ENCODE assay signal across 9 cellular contexts in genomic region chr20:62707981-62708521, GRCh38. TPM values are rescaled to one million over a fixed set of nuclear protein-coding genes. Genes with fewer than 3 reads are reported as not detected.
DNase-seq lines count a peak whose midpoint lies in the region; TF ChIP-seq lines count a peak whose summit lies in the region.
"Had no signal": no experiment of that assay in that cellular context is flagged by ENCODE, and none has a peak within 500 bp of the region (broad histone marks: within the 10 kb centered on the region; RNA-seq: fewer than 3 reads in every experiment).

No MANE protein-coding gene starts in this region.

- H3K4me1 ChIP-seq in neuronal stem cell (ENCODE audit: control insufficient read depth in 2 of 2, insufficient read depth in 1 of 2, low read depth in 1 of 2, low read length in 2 of 2) = peaks cover 0 to 7% of the 10 kb centered on the region in 2 donors
- peaks cover 8% of the 10 kb centered on the region for H3K4me1 ChIP-seq in vagina

- no peak overlapping the region for H2BK120ac ChIP-seq in neuronal stem cell (ENCODE audit: low read depth, low read length)

- H3K27me3 ChIP-seq in neuronal stem cell (ENCODE audit: control insufficient read depth in 3 of 3, insufficient read depth in 3 of 3, low read depth in 1 of 3, low read length in 3 of 3) (peaks cover 18 to 94% (median 37%) of the 10 kb centered on the region in 3 experiments), vagina (peaks cover 24% of the 10 kb centered on the region)

- TF ChIP-seq CTCF in GM12865 (IDR thresholded peaks at IDR 0.05; ENCODE audit: insufficient read depth, low read depth, low read length, missing control alignments) = peak; percentile 34
- TF ChIP-seq CTCF in NB4 (IDR thresholded peaks at IDR 0.05; ENCODE audit: low read depth, low read length) = peak; percentile 42
- peak; percentile 42 for TF ChIP-seq CTCF in astrocyte of the cerebellum (IDR thresholded peaks at IDR 0.05; ENCODE audit: low read depth, low read length, missing control alignments)
- no peak for TF ChIP-seq CTCF in GM13976 (IDR thresholded peaks at IDR 0.05; ENCODE audit: borderline replicate concordance, control extremely low read depth, extremely low read depth, insufficient read depth, missing control alignments)
- no peak for TF ChIP-seq CTCF in vagina (IDR thresholded peaks at IDR 0.05)

- in situ Hi-C loops in astrocyte of the cerebellum (cut with HindIII; ENCODE audit: low sequenced_read_pairs) (loop anchor here (5.0 kb wide), 1 partner anchor 41 kb away; no protein-coding TSS in a partner anchor), GM13976 (cut with MboI; ENCODE audit: low sequenced_read_pairs, unreplicated experiment) (no loop called here)

- no peak overlapping the region for H4K8ac ChIP-seq in neuronal stem cell (ENCODE audit: low read depth, low read length)

- peak overlapping the region; percentile 73 for H3K4me2 ChIP-seq in neuronal stem cell (ENCODE audit: insufficient read depth, low read length, poor library complexity, severe bottlenecking)

- H3K27ac ChIP-seq in neuronal stem cell (replicated peaks; ENCODE audit: low read length) (no peak overlapping the region), vagina (no peak overlapping the region)

- peak overlapping the region; percentile 92 for H3K18ac ChIP-seq in neuronal stem cell (ENCODE audit: low read length)

- H2BK15ac ChIP-seq in neuronal stem cell (ENCODE audit: low read length) = no peak overlapping the region

- no peaks in the 10 kb centered on the region for H3K79me1 ChIP-seq in neuronal stem cell (ENCODE audit: low read depth, low read length)

- no peak overlapping the region for H3K4me3 ChIP-seq in GM12865 (ENCODE audit: low read depth, low read length)
- peak overlapping the region; percentile 34 for H3K4me3 ChIP-seq in NB4 (ENCODE audit: low read depth, low read length)
- H3K4me3 ChIP-seq in astrocyte of the cerebellum (ENCODE audit: low read depth, low read length) = no peak overlapping the region
- peak overlapping the region in 1 of 2 donors; percentile 2 for H3K4me3 ChIP-seq in neuronal stem cell (ENCODE audit: low read length in 2 of 2)
- H3K4me3 ChIP-seq in vagina = no peak overlapping the region

- H3K36me3 ChIP-seq in neuronal stem cell (replicated peaks in 1 of 2; ENCODE audit: control insufficient read depth in 2 of 2, insufficient read depth in 2 of 2, low read length in 2 of 2) = no peaks in the 10 kb centered on the region
- H3K36me3 ChIP-seq in vagina = no peaks in the 10 kb centered on the region

- no peak overlapping the region for H2BK5ac ChIP-seq in neuronal stem cell (ENCODE audit: low read length)

- intact Hi-C loops in posterior vena cava (cut with DNase I) = no loop called here
- intact Hi-C loops in vagina (cut with DNase I) = no loop called here

- no peak overlapping the region for H3K9ac ChIP-seq in neuronal stem cell (ENCODE audit: low read depth, low read length, poor library complexity)

- H2AK5ac ChIP-seq in neuronal stem cell (ENCODE audit: low read depth, low read length) = peak overlapping the region; percentile 69

- peak overlapping the region; percentile 94 for H3K23ac ChIP-seq in neuronal stem cell (ENCODE audit: low read depth, low read length, poor library complexity)

- peaks cover 0 to 8% of the 10 kb centered on the region in 2 donors for H3K9me3 ChIP-seq in neuronal stem cell (replicated peaks in 1 of 2; ENCODE audit: control insufficient read depth in 2 of 2, insufficient read depth in 1 of 2, low read depth in 1 of 2, low read length in 2 of 2)
- H3K9me3 ChIP-seq in vagina = no peaks in the 10 kb centered on the region

- no peak overlapping the region for H2BK12ac ChIP-seq in neuronal stem cell (ENCODE audit: low read length)

- TF ChIP-seq POLR2A in NB4 (IDR thresholded peaks at IDR 0.05; ENCODE audit: extremely low read depth, insufficient read length) = no peak
- no peak for TF ChIP-seq POLR2A in vagina (IDR thresholded peaks at IDR 0.05)

- WGBS in neuronal stem cell (ENCODE audit: extremely low coverage in 2 of 2, insufficient read length in 2 of 2, insufficient replicate concordance in 1 of 2), 2 donors = no CpG with 5 or more reads among the region's 19 CpGs

- H3K14ac ChIP-seq in neuronal stem cell (ENCODE audit: low read length) = no peak overlapping the region

- H3K4ac ChIP-seq in neuronal stem cell (ENCODE audit: low read length) = no peak overlapping the region

- H2AFZ ChIP-seq in neuronal stem cell (ENCODE audit: low read length) = no peak overlapping the region

- H4K91ac ChIP-seq in neuronal stem cell (ENCODE audit: low read depth, low read length, poor library complexity) = no peak overlapping the region

- DNase-seq in GM12865 (ENCODE audit: low read depth) (peak; percentile 19), NB4 (ENCODE audit: low read depth) (peak; percentile 79), astrocyte of the cerebellum (ENCODE audit: low read depth) (no peak), neuronal stem cell (ENCODE audit: low spot score) (no peak), GM13976 (ENCODE audit: low spot score) (no peak), posterior vena cava (ENCODE audit: low spot score) (no peak), KG1 (lab: John Stamatoyannopoulos, UW) (no peak), vagina (ENCODE audit: extremely low spot score in 2 of 2) (no peak)

RNA-seq across cellular contexts. Expression of gene NTSR1, which starts 0.6 kb away (rescaled TPM):
- polyA plus RNA-seq in neuronal stem cell (2013, experiment 1 of 2) = 0.28 TPM
- polyA plus RNA-seq in neuronal stem cell (2013, experiment 2 of 2) = 0.21 TPM
- total RNA-seq in posterior vena cava (under 1 TPM in 1 of 2 donors, not detected in 1; 0.14 TPM), vagina (0.49 TPM)
- total RNA-seq: myocyte had no signal

Comparison
In these comparisons a context has a peak if more than half of its experiments do, and no peak if none do; other contexts are left out.
1. DNase-seq: peak in GM12865 (single experiment) and NB4 (single experiment); none in astrocyte of the cerebellum (single experiment), neuronal stem cell (single experiment), GM13976 (single experiment), posterior vena cava (single experiment), KG1 (single experiment) and vagina (0 of 2).
2. CTCF ChIP-seq: peak in GM12865 (single experiment), NB4 (single experiment) and astrocyte of the cerebellum (single experiment); none in GM13976 (single experiment) and vagina (0 of 3).